Comparison of ENCODE assay signal across 1 cellular context in genomic region chr17:27293359-27293897, GRCh38.
TF ChIP-seq lines count a peak whose summit lies in the region.

No MANE protein-coding gene starts in this region.

TF ChIP-seq in K562, 482 proteins besides CTCF, POLR2A, EP300 and RAD21 (continued from another document and continues in another):
- TF ChIP-seq RREB1 (CRISPR knock-in tag; IDR thresholded peaks at IDR 0.05) = no peak
- 0 out of 2 replicates have a peak, but pooled peaks have one; percentile 29 for TF ChIP-seq ZNF695 (CRISPR knock-in tag; IDR thresholded peaks at IDR 0.05)
- no peak for TF ChIP-seq TCF3 (CRISPR knock-in tag; IDR thresholded peaks at IDR 0.05)
- TF ChIP-seq DMBX1 (CRISPR knock-in tag; IDR thresholded peaks at IDR 0.05; ENCODE audit: borderline replicate concordance) = peak; percentile 96
- TF ChIP-seq TCF7L2 (IDR thresholded peaks at IDR 0.05; ENCODE audit: low read depth, low read length) = no peak
- TF ChIP-seq SP1 (CRISPR knock-in tag; IDR thresholded peaks at IDR 0.05) = no peak
- peak; percentile 17 for TF ChIP-seq BRD9 (IDR thresholded peaks at IDR 0.05; ENCODE audit: low read depth, partially characterized antibody)
- TF ChIP-seq ZC3H8 (IDR thresholded peaks at IDR 0.05) = 0 out of 2 replicates have a peak, but pooled peaks have one; percentile 41
- TF ChIP-seq GATAD2A (IDR thresholded peaks at IDR 0.05) = no peak
- peak; percentile 97 for TF ChIP-seq CREB3 (tag; conservative IDR thresholded peaks at IDR 0.05; ENCODE audit: low read depth)
- no peak for TF ChIP-seq ZNF174 (CRISPR knock-in tag; IDR thresholded peaks at IDR 0.05)
- no peak for TF ChIP-seq FOXJ2 (tag; IDR thresholded peaks at IDR 0.05)
- no peak for TF ChIP-seq CC2D1A (IDR thresholded peaks at IDR 0.05)
- TF ChIP-seq RBFOX2 (IDR thresholded peaks at IDR 0.05; ENCODE audit: low read depth, low read length) = no peak
- no peak for TF ChIP-seq ZSCAN29 (IDR thresholded peaks at IDR 0.05)
- TF ChIP-seq STAT6 (CRISPR knock-in tag; IDR thresholded peaks at IDR 0.05) = 0 out of 2 replicates have a peak, but pooled peaks have one; percentile 25
- no peak; the same call in 1 of the 2 replicates for TF ChIP-seq ZNF76 (CRISPR knock-in tag; IDR thresholded peaks at IDR 0.05; ENCODE audit: borderline replicate concordance)
- TF ChIP-seq HES1 (IDR thresholded peaks at IDR 0.05; ENCODE audit: low read depth) = no peak
- peak; percentile 13; the same call in 1 of the 2 replicates for TF ChIP-seq NFATC3 (IDR thresholded peaks at IDR 0.05)
- no peak for TF ChIP-seq TAF1 (IDR thresholded peaks at IDR 0.05; ENCODE audit: control insufficient read depth, extremely low read depth, insufficient read depth, low read length, severe bottlenecking)
- TF ChIP-seq ZNF280A (IDR thresholded peaks at IDR 0.05; ENCODE audit: low read depth, partially characterized antibody) = no peak
- peak in 1 of 3 experiments; percentile 85; a peak in 2 of 6 replicates for TF ChIP-seq ZBTB11 (CRISPR knock-in tag; IDR thresholded peaks at IDR 0.05)
- no peak for TF ChIP-seq GATAD2B (IDR thresholded peaks at IDR 0.05; ENCODE audit: borderline replicate concordance)
- TF ChIP-seq CUX1 (CRISPR knock-in tag; IDR thresholded peaks at IDR 0.05) = peak; percentile 93; the same call in 1 of the 2 replicates
- no peak for TF ChIP-seq RBM15 (IDR thresholded peaks at IDR 0.05; ENCODE audit: insufficient read depth, low read length)
- no peak for TF ChIP-seq MTA1 (IDR thresholded peaks at IDR 0.05; ENCODE audit: borderline replicate concordance)
- no peak for TF ChIP-seq L3MBTL2 (IDR thresholded peaks at IDR 0.05)
- no peak for TF ChIP-seq NCOA1 (IDR thresholded peaks at IDR 0.05; ENCODE audit: low read depth)
- TF ChIP-seq ZSCAN32 (CRISPR knock-in tag; IDR thresholded peaks at IDR 0.05) = no peak; the same call in 1 of the 2 replicates
- peak; percentile 44; the same call in 1 of the 2 replicates for TF ChIP-seq ZNF717 (CRISPR knock-in tag; IDR thresholded peaks at IDR 0.05)
- TF ChIP-seq RBM14 (IDR thresholded peaks at IDR 0.05; ENCODE audit: borderline replicate concordance, insufficient read depth, low read depth, low read length) = no peak
- no peak for TF ChIP-seq JUN (IDR thresholded peaks at IDR 0.05; ENCODE audit: borderline replicate concordance, low read depth, low read length)
- no peak for TF ChIP-seq JUN (CRISPR knock-in tag; IDR thresholded peaks at IDR 0.05; ENCODE audit: borderline replicate concordance)
